Comparison of ENCODE assay signal across 27 cellular contexts in genomic region chr1:169733924-169734323, GRCh38. TPM values are rescaled to one million over a fixed set of nuclear protein-coding genes. Genes with fewer than 3 reads are reported as not detected.
"Had no signal": no experiment of that assay in that cellular context is flagged by ENCODE, and none has a peak within 500 bp of the region (broad histone marks: within the 10 kb centered on the region; RNA-seq: fewer than 3 reads in every experiment).

Gene SELE (minus strand): TSS chr1:169734079. CDS start chr1:169733612, 467 bp downstream.

- H3K4me3 ChIP-seq: coronary artery, gastrocnemius medialis, hepatocyte, pancreas, prostate gland, right atrium auricular region, sigmoid colon, stomach, thyroid gland had no signal

- H3K36me3 ChIP-seq: gastrocnemius medialis, heart left ventricle, neutrophil, pancreas, prostate gland, right atrium auricular region, sigmoid colon, stomach, thyroid gland had no signal

- H3K4me1 Mint-ChIP-seq: neural crest cell; stimulated activated effector memory CD8-positive, alpha-beta T cell treated with anti-CD3 and anti-CD28 coated beads, Interleukin-12 subunit alpha, Interleukin-12 subunit beta, amount 100 ng/mL, for 72 hours had no signal

- H3K27me3 ChIP-seq: gastrocnemius medialis, heart left ventricle, hepatocyte, neutrophil, pancreas, right atrium auricular region, stomach, thyroid gland had no signal

- ATAC-seq: effector memory CD8-positive, alpha-beta T cell; esophagus mucosa; gastrocnemius medialis; left lobe of liver; natural killer cell treated with Interleukin-12 subunit alpha and Interleukin-12 subunit beta and Interleukin-15 and Interleukin-18, amount 100 ng/mL, for 72 hours; pancreas; stimulated activated effector memory CD8-positive, alpha-beta T cell treated with anti-CD3 and anti-CD28 coated beads, Interleukin-12 subunit alpha, Interleukin-12 subunit beta, amount 100 ng/mL, for 72 hours had no signal

- H3K27ac Mint-ChIP-seq: effector memory CD8-positive, alpha-beta T cell; natural killer cell treated with Interleukin-12 subunit alpha and Interleukin-12 subunit beta and Interleukin-15 and Interleukin-18, amount 100 ng/mL, for 72 hours; stimulated activated effector memory CD8-positive, alpha-beta T cell treated with anti-CD3 and anti-CD28 coated beads, Interleukin-12 subunit alpha, Interleukin-12 subunit beta, amount 100 ng/mL, for 72 hours; type B pancreatic cell had no signal

- H3K27ac ChIP-seq: coronary artery, epithelial cell of prostate, gastrocnemius medialis, heart left ventricle, hepatocyte, neutrophil, pancreas, prostate gland, right atrium auricular region, sigmoid colon, stomach, thyroid gland had no signal

- DNase-seq: effector memory CD8-positive, alpha-beta T cell; foreskin fibroblast; gastrocnemius medialis; heart left ventricle; kidney; mesendoderm; pancreas; sigmoid colon; stimulated activated CD4-positive, alpha-beta T cell treated with anti-CD3 and anti-CD28 coated beads, Interleukin-2, amount 100 ng/mL, for 24 hours; stimulated activated CD4-positive, alpha-beta T cell treated with anti-CD3 and anti-CD28 coated beads, Interleukin-4, amount 100 ng/mL, for 24 hours; stimulated activated naive CD4-positive, alpha-beta T cell treated with Interleukin-2 at 50 U/mL for 16 hours; stomach; thyroid gland had no signal

- H3K36me3 Mint-ChIP-seq: natural killer cell treated with Interleukin-12 subunit alpha and Interleukin-12 subunit beta and Interleukin-15 and Interleukin-18, amount 100 ng/mL, for 72 hours; stimulated activated effector memory CD8-positive, alpha-beta T cell treated with anti-CD3 and anti-CD28 coated beads, Interleukin-12 subunit alpha, Interleukin-12 subunit beta, amount 100 ng/mL, for 72 hours; type B pancreatic cell had no signal

- H3K4me1 ChIP-seq: gastrocnemius medialis, pancreas, prostate gland, right atrium auricular region, sigmoid colon, stomach, thyroid gland had no signal

- H3K9me3 ChIP-seq: gastrocnemius medialis, heart left ventricle, neutrophil, pancreas, prostate gland, right atrium auricular region, sigmoid colon, stomach, thyroid gland had no signal

- H3K9me3 Mint-ChIP-seq: effector memory CD8-positive, alpha-beta T cell; natural killer cell treated with Interleukin-12 subunit alpha and Interleukin-12 subunit beta and Interleukin-15 and Interleukin-18, amount 100 ng/mL, for 72 hours; neural crest cell; stimulated activated effector memory CD8-positive, alpha-beta T cell treated with anti-CD3 and anti-CD28 coated beads, Interleukin-12 subunit alpha, Interleukin-12 subunit beta, amount 100 ng/mL, for 72 hours; type B pancreatic cell had no signal

- H3K4me3 Mint-ChIP-seq: effector memory CD8-positive, alpha-beta T cell; natural killer cell treated with Interleukin-12 subunit alpha and Interleukin-12 subunit beta and Interleukin-15 and Interleukin-18, amount 100 ng/mL, for 72 hours; neural crest cell; stimulated activated effector memory CD8-positive, alpha-beta T cell treated with anti-CD3 and anti-CD28 coated beads, Interleukin-12 subunit alpha, Interleukin-12 subunit beta, amount 100 ng/mL, for 72 hours; type B pancreatic cell had no signal

RNA-seq across cellular contexts. Expression of gene SELE, which starts in this region (rescaled TPM):
- total RNA-seq: mammary epithelial cell; mononuclear cell; natural killer cell treated with Interleukin-12 subunit alpha and Interleukin-12 subunit beta and Interleukin-15 and Interleukin-18, amount 100 ng/mL, for 72 hours; neural crest cell had no signal
